19 cellular contexts compared by ENCODE assay signal in the genomic region with DNA sequence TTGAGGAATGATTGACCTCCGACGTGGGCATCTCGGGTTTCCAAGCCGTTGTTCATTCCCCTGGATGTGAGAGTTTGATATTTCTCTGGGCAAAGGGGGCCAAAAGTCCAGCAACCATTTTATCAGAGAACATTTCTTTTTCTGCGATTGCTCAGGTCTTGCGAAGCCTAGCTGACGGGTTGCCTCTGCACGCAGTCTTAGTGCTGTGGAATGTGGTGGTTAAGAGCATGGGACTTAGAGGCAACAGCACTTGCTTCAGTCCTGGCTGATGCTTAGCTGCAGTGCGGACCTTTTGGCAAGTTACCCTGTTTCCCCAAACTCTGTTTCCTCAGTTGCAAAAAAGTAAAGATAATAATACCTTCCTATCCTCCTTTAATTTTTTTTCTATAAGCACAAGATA. TPM values are rescaled to one million over a fixed set of nuclear protein-coding genes. Genes with fewer than 3 reads are reported as not detected.
"Had no signal": no experiment of that assay in that cellular context is flagged by ENCODE, and none has a peak within 500 bp of the region (broad histone marks: within the 10 kb centered on the region; RNA-seq: fewer than 3 reads in every experiment).

No MANE protein-coding gene starts in this region.

- H3K27ac Mint-ChIP-seq: activated CD4-positive, alpha-beta T cell treated with anti-CD3 and anti-CD28 coated beads for 36 hours; activated CD8-positive, alpha-beta T cell treated with anti-CD3 and anti-CD28 coated beads, Interleukin-2, amount 10 ng/mL, durations not matched to agents 7 days and 5 days; activated T-helper 1 cell treated with anti-CD3 and anti-CD28 coated beads, Interleukin-12 subunit alpha, Interleukin-12 subunit beta, Interleukin-2, Interleukin-4 antibody, amounts not matched to agents 30 ng/mL and 10 ng/mL and 1 ng/mL, durations not matched to agents 14 hours and 24 hours and 36 hours; naive B cell; T-cell had no signal

- FAIRE-seq: endothelial cell of umbilical vein had no signal

- H3K4me3 Mint-ChIP-seq: activated CD4-positive, alpha-beta T cell treated with anti-CD3 and anti-CD28 coated beads for 36 hours; activated CD8-positive, alpha-beta T cell treated with anti-CD3 and anti-CD28 coated beads, Interleukin-2, amount 10 ng/mL, durations not matched to agents 7 days and 5 days; activated T-helper 1 cell treated with anti-CD3 and anti-CD28 coated beads, Interleukin-12 subunit alpha, Interleukin-12 subunit beta, Interleukin-2, Interleukin-4 antibody, amounts not matched to agents 30 ng/mL and 10 ng/mL and 1 ng/mL, durations not matched to agents 14 hours and 24 hours and 36 hours; naive B cell; T-cell had no signal

- H3K4me1 Mint-ChIP-seq: naive B cell, T-cell had no signal

- H3K36me3 Mint-ChIP-seq: naive B cell, T-cell had no signal

- H3K9me3 Mint-ChIP-seq: activated T-helper 1 cell treated with anti-CD3 and anti-CD28 coated beads, Interleukin-12 subunit alpha, Interleukin-12 subunit beta, Interleukin-2, Interleukin-4 antibody, amounts not matched to agents 30 ng/mL and 10 ng/mL and 1 ng/mL, durations not matched to agents 14 hours and 24 hours and 36 hours; naive B cell; T-cell had no signal

- DNase-seq: activated CD4-positive, alpha-beta T cell treated with anti-CD3 and anti-CD28 coated beads for 36 hours; activated CD8-positive, alpha-beta T cell treated with anti-CD3 and anti-CD28 coated beads, Interleukin-2, amount 10 ng/mL, durations not matched to agents 7 days and 5 days; activated naive CD4-positive, alpha-beta T cell treated with Interleukin-2 at 50 U/mL for 16 hours; left cardiac atrium; lower lobe of right lung; naive B cell; right cardiac atrium; stimulated activated naive CD4-positive, alpha-beta T cell; substantia nigra; T-cell; T1000; upper lobe of left lung had no signal

- H3K9me3 ChIP-seq: lower lobe of right lung, neutrophil, upper lobe of left lung had no signal

- ATAC-seq: activated CD4-positive, alpha-beta T cell treated with anti-CD3 and anti-CD28 coated beads for 36 hours; activated CD8-positive, alpha-beta T cell treated with anti-CD3 and anti-CD28 coated beads, Interleukin-2, amount 10 ng/mL, durations not matched to agents 7 days and 5 days; left cardiac atrium; lower lobe of right lung; right cardiac atrium; T-cell had no signal

- H3K36me3 ChIP-seq: lower lobe of right lung, neutrophil, upper lobe of left lung had no signal

- H3K27ac ChIP-seq: lower lobe of right lung, neutrophil, SK-N-MC, upper lobe of left lung, VCaP had no signal

- H3K27me3 ChIP-seq: neutrophil, upper lobe of left lung had no signal

- H3K4me3 ChIP-seq: lower lobe of right lung, SK-N-MC, upper lobe of left lung had no signal

- H3K4me1 ChIP-seq: lower lobe of right lung, upper lobe of left lung had no signal

RNA-seq across cellular contexts. Expression of a gene that starts 45.0 kb away (rescaled TPM):
- total RNA-seq: activated CD4-positive, alpha-beta T cell treated with anti-CD3 and anti-CD28 coated beads for 36 hours; activated CD8-positive, alpha-beta T cell treated with anti-CD3 and anti-CD28 coated beads, Interleukin-2, amount 10 ng/mL, durations not matched to agents 7 days and 5 days; activated T-helper 1 cell treated with anti-CD3 and anti-CD28 coated beads, Interleukin-12 subunit alpha, Interleukin-12 subunit beta, Interleukin-2, Interleukin-4 antibody, amounts not matched to agents 30 ng/mL and 10 ng/mL and 1 ng/mL, durations not matched to agents 14 hours and 24 hours and 36 hours; endothelial cell of umbilical vein had no signal

RNA-seq across cellular contexts. Expression of a gene that starts 46.2 kb away (rescaled TPM):
- total RNA-seq: activated CD4-positive, alpha-beta T cell treated with anti-CD3 and anti-CD28 coated beads for 36 hours; activated CD8-positive, alpha-beta T cell treated with anti-CD3 and anti-CD28 coated beads, Interleukin-2, amount 10 ng/mL, durations not matched to agents 7 days and 5 days; activated T-helper 1 cell treated with anti-CD3 and anti-CD28 coated beads, Interleukin-12 subunit alpha, Interleukin-12 subunit beta, Interleukin-2, Interleukin-4 antibody, amounts not matched to agents 30 ng/mL and 10 ng/mL and 1 ng/mL, durations not matched to agents 14 hours and 24 hours and 36 hours; cerebellum; endothelial cell of umbilical vein; left cardiac atrium; lower lobe of right lung; posterior vena cava; right cardiac atrium; T-cell had no signal
- polyA plus RNA-seq: endothelial cell of umbilical vein, right cardiac atrium had no signal
